In genomic region chr13:94080527-94080926, GRCh38 we compare ENCODE assay signal across 24 cellular contexts.
DNase-seq lines count a peak whose midpoint lies in the region; ATAC-seq and TF ChIP-seq lines count a peak whose summit lies in the region.
"Had no signal": no experiment of that assay in that cellular context is flagged by ENCODE, and none has a peak within 500 bp of the region (broad histone marks: within the 10 kb centered on the region; RNA-seq: fewer than 3 reads in every experiment).

No MANE protein-coding gene starts in this region.

- H3K79me2 ChIP-seq in SK-N-SH (ENCODE audit: insufficient read depth): no peaks in the 10 kb centered on the region

- H3K36me3 ChIP-seq in SK-N-SH (replicated peaks in 1 of 2; ENCODE audit: control insufficient read depth in 1 of 2, insufficient read depth in 2 of 2, low read length in 1 of 2): no peaks in the 10 kb centered on the region
- no peaks in the 10 kb centered on the region for H3K36me3 ChIP-seq in adipocyte (ENCODE audit: control insufficient read depth, insufficient read depth, low read length, severe bottlenecking)
- H3K36me3 ChIP-seq in muscle layer of colon (ENCODE audit: insufficient read depth, low read length): no peaks in the 10 kb centered on the region
- H3K36me3 ChIP-seq: MG63, SJCRH30 had no signal

- ATAC-seq in SK-N-SH treated with all-trans-retinoic acid at 6 μM for 48 hours (no peak; the same call in 2 of the 3 replicates), GM21381 (IDR thresholded peaks at IDR 0.05; ENCODE audit: unreplicated experiment) (no peak)
- ATAC-seq: K562, PC-3, Right ventricle myocardium inferior had no signal

- TF ChIP-seq EP300 in SK-N-SH (IDR thresholded peaks at IDR 0.05; ENCODE audit: borderline replicate concordance in 1 of 2, low read depth in 1 of 2, low read length in 1 of 2): no peak

- CTCF ChIA-PET in SK-N-SH (lab: Yijun Ruan, JAX): interaction anchor here (0.6 to 1.6 kb wide), 2 partner anchors 13 to 608 kb away, joined by 3 read pairs; no protein-coding TSS in a partner anchor

- no peak overlapping the region for H3K4me3 ChIP-seq in SK-N-SH (ENCODE audit: low read depth in 2 of 2, low read length in 1 of 2)
- H3K4me3 ChIP-seq in adipocyte (ENCODE audit: low read length): peak overlapping the region; percentile 19
- no peak overlapping the region for H3K4me3 ChIP-seq in muscle layer of colon (ENCODE audit: low read depth in 1 of 2, low read length in 2 of 2)
- H3K4me3 ChIP-seq: K562, MG63, SJCRH30 had no signal

- H3K9me3 ChIP-seq in SK-N-SH (0 out of 2 replicates have a peak, but pooled peaks cover 9% of the 10 kb centered on the region), adipocyte (ENCODE audit: control insufficient read depth, low read length) (peaks cover 16% of the 10 kb centered on the region), muscle layer of colon (ENCODE audit: low read length) (no peaks in the 10 kb centered on the region)
- H3K9me3 ChIP-seq: MG63 had no signal

- POLR2A ChIA-PET in SK-N-SH (lab: Yijun Ruan, JAX): no interaction called here

- 78% methylated on average over 1 of the region's 1 CpG for WGBS in SK-N-SH (ENCODE audit: low lambda C conversion rate)

- no peaks in the 10 kb centered on the region for H3K9me2 ChIP-seq in SK-N-SH

- DNase-seq in SK-N-SH (no peak), adipocyte (ENCODE audit: low read depth) (no peak), SK-N-DZ (ENCODE audit: low spot score) (no peak)
- no peak for DNase-seq in stimulated activated CD4-positive, alpha-beta T cell treated with anti-CD3 and anti-CD28 coated beads, Interleukin-2, amount 100 ng/mL, for 48 hours
- DNase-seq: Calu3; DMS79 treated with DMSO at 0.1 percent for 48 hours; GF-D8; Kasumi-1; MG63; NCI-H1105 treated with DMSO at 0.1 percent for 48 hours; NCI-H146; NCI-H1930; NCI-H2107; NCI-H524; NCI-H82; NK-92 treated with Interleukin-12 subunit alpha and Interleukin-12 subunit beta, amount 100 ng/mL, for 24 hours; PC-3; SJCRH30 had no signal

- H4K20me1 ChIP-seq in SK-N-SH (ENCODE audit: insufficient read depth): no peaks in the 10 kb centered on the region

- no peak overlapping the region for H2AFZ ChIP-seq in SK-N-SH (ENCODE audit: low read depth)

- H3K4me2 ChIP-seq in SK-N-SH: no peak overlapping the region

- no peak for TF ChIP-seq RAD21 in SK-N-SH (IDR thresholded peaks at IDR 0.05; ENCODE audit: low read length)

- H3K4me1 ChIP-seq in SK-N-SH (ENCODE audit: control insufficient read depth in 1 of 2, insufficient read depth in 2 of 2, low read depth in 1 of 2, low read length in 1 of 2): peaks cover 2 to 12% of the 10 kb centered on the region in 2 experiments
- H3K4me1 ChIP-seq in adipocyte (ENCODE audit: control insufficient read depth, insufficient read depth, low read length): peaks cover 17% of the 10 kb centered on the region
- H3K4me1 ChIP-seq in muscle layer of colon (ENCODE audit: insufficient read depth, low read length): peaks cover 14% of the 10 kb centered on the region

- H3F3A ChIP-seq in SK-N-SH (replicated peaks; ENCODE audit: insufficient read depth): peaks cover 8% of the 10 kb centered on the region

- no peaks in the 10 kb centered on the region for H3K27me3 ChIP-seq in SK-N-SH (ENCODE audit: insufficient read depth)
- H3K27me3 ChIP-seq in adipocyte (replicated peaks; ENCODE audit: control insufficient read depth, insufficient read depth, low read length): no peaks in the 10 kb centered on the region
- no peaks in the 10 kb centered on the region for H3K27me3 ChIP-seq in muscle layer of colon (ENCODE audit: control insufficient read depth in 1 of 2, insufficient read depth in 2 of 2, low read length in 2 of 2)
- H3K27me3 ChIP-seq: MG63, SJCRH30 had no signal

- H3K27ac ChIP-seq in SK-N-SH (ENCODE audit: low read depth in 2 of 2, low read length in 1 of 2) (peak overlapping the region; percentile 16 to 48; a peak in 2 of 4 replicates), muscle layer of colon (ENCODE audit: low read depth, low read length) (peak overlapping the region; percentile 12)
- H3K27ac ChIP-seq: 22Rv1, SJCRH30 had no signal

- no peak for TF ChIP-seq CTCF in SK-N-SH (IDR thresholded peaks at IDR 0.05)

- H3K9ac ChIP-seq in SK-N-SH: no peak overlapping the region
- H3K9ac ChIP-seq in adipocyte (ENCODE audit: low read length): peak overlapping the region; percentile 44
- H3K9ac ChIP-seq in muscle layer of colon (ENCODE audit: low read length): no peak overlapping the region

TF ChIP-seq in SK-N-SH, 30 proteins besides CTCF, POLR2A, EP300 and RAD21 (continues in another document):
- TF ChIP-seq SMC3 (IDR thresholded peaks at IDR 0.05; ENCODE audit: low read depth, low read length) (no peak), EZH2phosphoT487 (IDR thresholded peaks at IDR 0.05; ENCODE audit: borderline replicate concordance, low read depth) (no peak), REST (IDR thresholded peaks at IDR 0.05; ENCODE audit: low read depth, low read length) (no peak), MAX (IDR thresholded peaks at IDR 0.05; ENCODE audit: low read depth) (no peak), RFX5 (IDR thresholded peaks at IDR 0.05; ENCODE audit: low read length) (no peak), RXRA (IDR thresholded peaks at IDR 0.05; ENCODE audit: borderline replicate concordance, low read depth) (no peak)

TF ChIP-seq in SK-N-SH treated with all-trans-retinoic acid at 6 μM for 48 hours, 23 proteins besides CTCF, POLR2A, EP300 and RAD21:
- TF ChIP-seq TCF4 (CRISPR knock-in tag; IDR thresholded peaks at IDR 0.05; ENCODE audit: borderline replicate concordance) (no peak), POU6F1 (CRISPR knock-in tag; IDR thresholded peaks at IDR 0.05; ENCODE audit: borderline replicate concordance, low read depth) (no peak), ZFP3 (CRISPR knock-in tag; IDR thresholded peaks at IDR 0.05) (no peak), ZFP30 (CRISPR knock-in tag; IDR thresholded peaks at IDR 0.05) (no peak), ARNTL (CRISPR knock-in tag; IDR thresholded peaks at IDR 0.05; ENCODE audit: borderline replicate concordance, low read depth) (no peak), BACH2 (CRISPR knock-in tag; IDR thresholded peaks at IDR 0.05; ENCODE audit: borderline replicate concordance) (no peak), CSDC2 (CRISPR knock-in tag; IDR thresholded peaks at IDR 0.05) (no peak), ZNF8 (CRISPR knock-in tag; IDR thresholded peaks at IDR 0.05) (no peak)
